ENCODE assay signal across 12 cellular contexts in genomic region chr20:62587757-62588402, GRCh38. TPM values are rescaled to one million over a fixed set of nuclear protein-coding genes. Genes with fewer than 3 reads are reported as not detected.
A peak's percentile ranks its signal among the peaks of the same experiment; 100 is the strongest.
DNase-seq lines count a peak whose midpoint lies in the region; ATAC-seq and TF ChIP-seq lines count a peak whose summit lies in the region.
"Had no signal": no experiment of that assay in that cellular context is flagged by ENCODE, and none has a peak within 500 bp of the region (broad histone marks: within the 10 kb centered on the region; RNA-seq: fewer than 3 reads in every experiment).

No MANE protein-coding gene starts in this region.

- H3K4me1 Mint-ChIP-seq in endothelial cell (ENCODE audit: unreplicated experiment) = no peaks in the 10 kb centered on the region

- H3K9me3 Mint-ChIP-seq in endothelial cell (ENCODE audit: unreplicated experiment) = no peaks in the 10 kb centered on the region
- H3K9me3 Mint-ChIP-seq: dendritic cell treated with granulocyte-macrophage colony-stimulating factor and Interleukin-4, amounts not matched to agents 40 ng/mL and 50 ng/mL, for 4 days had no signal

- ATAC-seq in omental fat pad (ENCODE audit: low FRiP score) = no peak
- no peak for ATAC-seq in HG03095 (IDR thresholded peaks at IDR 0.05; ENCODE audit: unreplicated experiment)

- H3K27me3 Mint-ChIP-seq in endothelial cell (ENCODE audit: unreplicated experiment) = peaks cover 7% of the 10 kb centered on the region

- TF ChIP-seq CTCF in endothelial cell (IDR thresholded peaks at IDR 0.05; ENCODE audit: unreplicated experiment) (no peak), omental fat pad (IDR thresholded peaks at IDR 0.05) (no peak)

- peaks cover 3% of the 10 kb centered on the region for H3K36me3 Mint-ChIP-seq in endothelial cell (ENCODE audit: low read depth, unreplicated experiment)

- DNase-seq in A172 (ENCODE audit: low spot score) (peak; percentile 55), CD1c-positive myeloid dendritic cell (ENCODE audit: extremely low spot score) (peak; percentile 70), RPMI7951 (ENCODE audit: low read depth) (peak; percentile 82), endothelial cell (ENCODE audit: low spot score) (peak; percentile 33), HPDE6-E6E7 (ENCODE audit: extremely low spot score) (no peak), omental fat pad (ENCODE audit: low spot score) (no peak), ureter (ENCODE audit: low spot score) (no peak)
- DNase-seq: hippocampal formation, midbrain, NCI-H69 had no signal

- no peak overlapping the region for H3K4me3 Mint-ChIP-seq in endothelial cell (ENCODE audit: unreplicated experiment)
- H3K4me3 Mint-ChIP-seq: dendritic cell treated with granulocyte-macrophage colony-stimulating factor and Interleukin-4, amounts not matched to agents 40 ng/mL and 50 ng/mL, for 4 days had no signal

- H3K27ac Mint-ChIP-seq in endothelial cell (ENCODE audit: unreplicated experiment) = no peak overlapping the region
- H3K27ac Mint-ChIP-seq: dendritic cell treated with granulocyte-macrophage colony-stimulating factor and Interleukin-4, amounts not matched to agents 40 ng/mL and 50 ng/mL, for 4 days had no signal

RNA-seq across cellular contexts. Expression of gene SLCO4A1, which starts 54.4 kb away (rescaled TPM):
- total RNA-seq in A172 (2014; rRNA removed; shearing (Covaris generic)) = 26.5 and 34.8 TPM in 2 replicates
- total RNA-seq in RPMI7951 (2014; rRNA removed; shearing (Covaris generic)) = 60.2 and 62.4 TPM in 2 replicates
- 1.4 TPM for total RNA-seq in endothelial cell (ENCODE audit: unreplicated experiment)
- 10 to 100 TPM; 26.1 to 67.4 (median 55.6) TPM for total RNA-seq in omental fat pad
- total RNA-seq in ureter = 33.2 TPM

Comparison
In these comparisons a context has a peak if more than half of its experiments do, and no peak if none do; other contexts are left out.
1. DNase-seq: peak in A172 (single experiment), CD1c-positive myeloid dendritic cell (single experiment), RPMI7951 (single experiment) and endothelial cell (single experiment); none in HPDE6-E6E7 (single experiment), omental fat pad (single experiment) and ureter (single experiment).
2. RNA of gene SLCO4A1, which starts 54.4 kb away (total RNA-seq): 26.1 to 67.4 TPM in omental fat pad, 60.2 to 62.4 TPM in RPMI7951, 26.5 to 34.8 TPM in A172 and 33.2 TPM in ureter (single experiment); 1.4 TPM in endothelial cell (single experiment); every median in the first group is over 10 times any median in the second.